In genomic region chr5:95842955-95843544, GRCh38 we compare ENCODE assay signal across 8 cellular contexts. TPM values are rescaled to one million over a fixed set of nuclear protein-coding genes. Genes with fewer than 3 reads are reported as not detected.
DNase-seq lines count a peak whose midpoint lies in the region; ATAC-seq and TF ChIP-seq lines count a peak whose summit lies in the region.

No MANE protein-coding gene starts in this region.

- no peaks in the 10 kb centered on the region for H3K27me3 Mint-ChIP-seq in endodermal cell (ENCODE audit: insufficient read depth)

- no peaks in the 10 kb centered on the region for H3K4me1 ChIP-seq in endodermal cell (ENCODE audit: control insufficient read depth, insufficient read depth, low read length)

- H3K27ac Mint-ChIP-seq in endodermal cell: no peak overlapping the region

- H3K9me3 ChIP-seq in KOPT-K1 (ENCODE audit: insufficient read depth, low read length, poor library complexity, severe bottlenecking): no peaks in the 10 kb centered on the region
- H3K9me3 ChIP-seq in endodermal cell (ENCODE audit: control insufficient read depth, low read length): no peaks in the 10 kb centered on the region

- WGBS in endodermal cell (ENCODE audit: insufficient coverage in 1 of 2, insufficient read length in 1 of 2), 2 experiments: 87 to 90% methylated on average over 8 to 11 of the region's 11 CpGs

- H3K4me3 ChIP-seq in endodermal cell (ENCODE audit: low read length): no peak overlapping the region

- ATAC-seq in GM21786 (IDR thresholded peaks at IDR 0.05; ENCODE audit: unreplicated experiment): peak; percentile 93
- ATAC-seq in activated CD4-positive, CD25-positive, alpha-beta regulatory T cell treated with anti-CD3 and anti-CD28 coated beads, Interleukin-2, amount 50 U/mL, for 24 hours: peak; percentile 83 to 85
- peak; percentile 28 for ATAC-seq in omental fat pad (ENCODE audit: low FRiP score)

- H3K27ac ChIP-seq in KOPT-K1 (ENCODE audit: low read depth, low read length, poor library complexity, severe bottlenecking) (peak overlapping the region; percentile 35), endodermal cell (ENCODE audit: low read depth, low read length) (no peak overlapping the region)

- H3K9me3 Mint-ChIP-seq in endodermal cell: no peaks in the 10 kb centered on the region

- TF ChIP-seq CTCF in endodermal cell (conservative IDR thresholded peaks at IDR 0.05) (no peak), omental fat pad (IDR thresholded peaks at IDR 0.05) (no peak)

- DNase-seq in GM04504 (ENCODE audit: low read depth) (peak; percentile 22), endodermal cell (peak; percentile 68), omental fat pad (ENCODE audit: low spot score) (no peak), NCI-H2171 (lab: John Stamatoyannopoulos, UW) (no peak), NCI-H187 (lab: John Stamatoyannopoulos, UW) (no peak)

- H3K4me1 Mint-ChIP-seq in endodermal cell: peaks cover 17% of the 10 kb centered on the region

- H3K4me3 Mint-ChIP-seq in endodermal cell: no peak overlapping the region

- no peaks in the 10 kb centered on the region for H3K36me3 Mint-ChIP-seq in endodermal cell (ENCODE audit: low read depth)

- H3K36me3 ChIP-seq in KOPT-K1 (ENCODE audit: insufficient read depth, low read length) (no peaks in the 10 kb centered on the region), endodermal cell (ENCODE audit: control insufficient read depth, insufficient read depth, low read length) (no peaks in the 10 kb centered on the region)

- H3K9ac ChIP-seq in endodermal cell (ENCODE audit: extremely low read depth, low read length, poor library complexity, severe bottlenecking): no peak overlapping the region

- H3K27me3 ChIP-seq in endodermal cell (ENCODE audit: control insufficient read depth, insufficient read depth, low read length, poor library complexity, severe bottlenecking): no peaks in the 10 kb centered on the region

RNA-seq across cellular contexts. Expression of gene GLRX, which starts 20.5 kb away (rescaled TPM):
- total RNA-seq in endodermal cell (10 to 100 TPM; 18.9 to 26.3 TPM), omental fat pad (100 to 1,000 TPM in 2 of 4 donors, 10 to 100 TPM in 2; 67.2 to 173 (median 111) TPM)
- 33.6 TPM for polyA plus RNA-seq in endodermal cell (2013, experiment 1 of 2)
- polyA plus RNA-seq in endodermal cell (2013, experiment 2 of 2): 34.9 TPM

Comparison
In these comparisons a context has a peak if more than half of its experiments do, and no peak if none do; other contexts are left out.
1. DNase-seq: peak in GM04504 (single experiment) and endodermal cell (single experiment); none in omental fat pad (single experiment), NCI-H2171 (single experiment) and NCI-H187 (0 of 2).
2. ATAC-seq: peak in every context shown above with its lines; median percentile 93 in GM21786; 84 in activated CD4-positive, CD25-positive, alpha-beta regulatory T cell treated with anti-CD3 and anti-CD28 coated beads, Interleukin-2, amount 50 U/mL, for 24 hours; 28 in omental fat pad.